Comparison of ENCODE assay signal across 15 cellular contexts in the genomic region with DNA sequence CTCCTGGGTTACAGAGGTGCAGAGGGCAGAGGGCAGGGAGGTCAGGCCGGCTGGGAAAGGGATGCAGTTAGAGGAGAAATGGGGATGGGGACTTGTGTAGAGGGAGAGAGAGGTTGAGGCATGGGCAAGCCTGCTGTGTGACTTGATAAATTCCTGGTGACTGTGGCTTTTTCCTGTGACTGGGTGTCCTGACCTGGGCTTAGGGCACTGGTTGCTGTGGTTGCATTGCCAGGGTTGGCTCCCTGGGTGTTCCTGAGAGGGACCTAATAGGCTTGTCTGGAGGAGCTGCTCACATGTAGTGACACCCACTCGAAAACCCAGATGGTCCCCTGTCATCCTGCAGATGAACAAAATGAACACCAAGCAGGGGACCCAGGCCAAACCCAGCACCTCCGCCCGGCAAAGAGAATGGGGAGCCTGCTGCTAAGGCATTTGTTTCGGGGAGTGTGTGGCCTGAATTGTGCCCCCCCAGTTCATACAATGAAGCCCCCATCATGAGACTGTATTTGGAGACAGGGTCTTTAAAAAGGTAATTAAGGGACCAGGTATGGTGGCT.
A peak's percentile ranks its signal among the peaks of the same experiment; 100 is the strongest.
DNase-seq lines count a peak whose midpoint lies in the region; ATAC-seq and TF ChIP-seq lines count a peak whose summit lies in the region.
"Had no signal": no experiment of that assay in that cellular context is flagged by ENCODE, and none has a peak within 500 bp of the region (broad histone marks: within the 10 kb centered on the region; RNA-seq: fewer than 3 reads in every experiment).

No MANE protein-coding gene starts in this region.

- H3K27ac Mint-ChIP-seq in osteocyte (ENCODE audit: unreplicated experiment): no peak overlapping the region
- H3K27ac Mint-ChIP-seq in effector memory CD8-positive, alpha-beta T cell: no peak overlapping the region
- H3K27ac Mint-ChIP-seq: CD4-positive, CD25-positive, alpha-beta regulatory T cell; CD8-positive, alpha-beta memory T cell had no signal

- TF ChIP-seq CTCF in right atrium auricular region (IDR thresholded peaks at IDR 0.05) (no peak), IMR-90 (conservative IDR thresholded peaks at IDR 0.05; ENCODE audit: low read depth, low read length) (no peak), osteocyte (IDR thresholded peaks at IDR 0.05) (no peak)

- H2AK5ac ChIP-seq in IMR-90 (ENCODE audit: low read depth, low read length): no peak overlapping the region

- H3K27me3 Mint-ChIP-seq in osteocyte (ENCODE audit: unreplicated experiment): peaks cover 22% of the 10 kb centered on the region
- H3K27me3 Mint-ChIP-seq in effector memory CD8-positive, alpha-beta T cell: peaks cover 66 to 83% of the 10 kb centered on the region in 2 donors

- DNase-seq in right atrium auricular region (ENCODE audit: low spot score) (no peak), left ventricle myocardium superior (no peak), IMR-90 (no peak), osteocyte (ENCODE audit: extremely low spot score, unreplicated experiment) (peak; percentile 69), DMS53 treated with DMSO at 0.1 percent for 48 hours (lab: John Stamatoyannopoulos, UW; ENCODE audit: unreplicated experiment) (no peak), cortex of kidney (lab: John Stamatoyannopoulos, UW) (no peak)
- no peak for DNase-seq in effector memory CD8-positive, alpha-beta T cell
- DNase-seq: BE2C; C1 segment of cervical spinal cord; CD4-positive, CD25-positive, alpha-beta regulatory T cell; CD8-positive, alpha-beta memory T cell; COR-L47; DMS 273 treated with DMSO at 0.1 percent for 48 hours; DMS53 had no signal

- TF ChIP-seq POLR2A in IMR-90 (IDR thresholded peaks at IDR 0.05; ENCODE audit: low read depth, low read length): no peak

- no peak overlapping the region for H3K4ac ChIP-seq in IMR-90 (ENCODE audit: low read depth, low read length)

- H3K4me1 Mint-ChIP-seq in osteocyte (ENCODE audit: unreplicated experiment): no peaks in the 10 kb centered on the region
- no peaks in the 10 kb centered on the region for H3K4me1 Mint-ChIP-seq in effector memory CD8-positive, alpha-beta T cell (ENCODE audit: low read depth in 2 of 2)
- H3K4me1 Mint-ChIP-seq: CD4-positive, CD25-positive, alpha-beta regulatory T cell; CD8-positive, alpha-beta memory T cell had no signal

- POLR2A ChIA-PET in IMR-90 (lab: Charles Lee; ENCODE audit: unreplicated experiment): no interaction called here

- H3K36me3 Mint-ChIP-seq in osteocyte (ENCODE audit: unreplicated experiment): no peaks in the 10 kb centered on the region
- no peaks in the 10 kb centered on the region for H3K36me3 Mint-ChIP-seq in effector memory CD8-positive, alpha-beta T cell (ENCODE audit: insufficient read depth)
- H3K36me3 Mint-ChIP-seq: CD4-positive, CD25-positive, alpha-beta regulatory T cell; CD8-positive, alpha-beta memory T cell had no signal

- H3K4me3 Mint-ChIP-seq in osteocyte (ENCODE audit: unreplicated experiment): no peak overlapping the region
- H3K4me3 Mint-ChIP-seq in effector memory CD8-positive, alpha-beta T cell: no peak overlapping the region
- H3K4me3 Mint-ChIP-seq: CD4-positive, CD25-positive, alpha-beta regulatory T cell; CD8-positive, alpha-beta memory T cell had no signal

- no peak overlapping the region for H2AFZ ChIP-seq in IMR-90 (replicated peaks; ENCODE audit: low read length, poor library complexity)

- peak overlapping the region; percentile 59 for H2AK9ac ChIP-seq in IMR-90 (replicated peaks; ENCODE audit: low read depth, low read length, poor library complexity)

- H3K4me3 ChIP-seq in right atrium auricular region: no peak overlapping the region
- no peak overlapping the region for H3K4me3 ChIP-seq in IMR-90 (ENCODE audit: insufficient read depth, low read depth, low read length)
- H3K4me3 ChIP-seq: HAP-1 had no signal

- H2BK20ac ChIP-seq in IMR-90 (ENCODE audit: low read depth, low read length): no peak overlapping the region

- H3K9me3 Mint-ChIP-seq in osteocyte (ENCODE audit: unreplicated experiment): no peaks in the 10 kb centered on the region
- no peaks in the 10 kb centered on the region for H3K9me3 Mint-ChIP-seq in effector memory CD8-positive, alpha-beta T cell

- no CpG with 5 or more reads among the region's 5 CpGs for WGBS in IMR-90 (ENCODE audit: extremely low coverage in 2 of 2, insufficient read length in 1 of 2), 2 experiments

- H3K36me3 ChIP-seq in right atrium auricular region (no peaks in the 10 kb centered on the region), IMR-90 (ENCODE audit: control insufficient read depth, insufficient read depth, low read length) (no peaks in the 10 kb centered on the region)
- H3K36me3 ChIP-seq: BE2C, HAP-1 had no signal

- no peaks in the 10 kb centered on the region for H3K27me3 ChIP-seq in right atrium auricular region
- peaks cover 14% of the 10 kb centered on the region for H3K27me3 ChIP-seq in IMR-90 (ENCODE audit: control insufficient read depth, insufficient read depth, low read length)
- H3K27me3 ChIP-seq: BE2C had no signal

- no peak for TF ChIP-seq RAD21 in IMR-90 (IDR thresholded peaks at IDR 0.05; ENCODE audit: low read length)

- ATAC-seq in left ventricle myocardium superior (no peak), IMR-90 (ENCODE audit: low read depth) (no peak)
- ATAC-seq in effector memory CD8-positive, alpha-beta T cell (replicated peaks): no peak

- H3K9me3 ChIP-seq in right atrium auricular region (no peaks in the 10 kb centered on the region), IMR-90 (ENCODE audit: control insufficient read depth, insufficient read depth, low read length) (no peaks in the 10 kb centered on the region)
- H3K9me3 ChIP-seq: BE2C, HAP-1 had no signal

- H4K5ac ChIP-seq in IMR-90 (ENCODE audit: low read depth, low read length): no peak overlapping the region

- H3K56ac ChIP-seq in IMR-90 (ENCODE audit: extremely low read depth, insufficient read depth, low read length): no peak overlapping the region

- H3K18ac ChIP-seq in IMR-90 (ENCODE audit: low read depth, low read length): no peak overlapping the region

- dilution Hi-C loops in IMR-90 (cut with HindIII; ENCODE audit: low sequenced_read_pairs, unreplicated experiment): no loop called here

- peak overlapping the region; percentile 42 to 93 for H3K27ac ChIP-seq in right atrium auricular region
- H3K27ac ChIP-seq in IMR-90 (ENCODE audit: insufficient read depth, low read length): no peak overlapping the region

- no peak overlapping the region for H2BK15ac ChIP-seq in IMR-90 (ENCODE audit: low read depth, low read length)

- no peak overlapping the region for H3K4me2 ChIP-seq in IMR-90 (ENCODE audit: low read depth, low read length)

- in situ Hi-C loops in IMR-90 (cut with MboI; ENCODE audit: low sequenced_read_pairs): no loop called here

- no peak overlapping the region for H4K91ac ChIP-seq in IMR-90 (ENCODE audit: insufficient read depth, low read depth, low read length)

- CTCF ChIA-PET in IMR-90 (lab: Yijun Ruan, JAX): no interaction called here

- no peaks in the 10 kb centered on the region; the same call in 1 of the 2 replicates for H3K9me1 ChIP-seq in IMR-90 (ENCODE audit: insufficient read depth, low read length)

- H3K9ac ChIP-seq in IMR-90 (ENCODE audit: low read depth, low read length): no peak overlapping the region

- H4K8ac ChIP-seq in IMR-90 (ENCODE audit: low read depth in 2 of 2, low read length in 2 of 2): no peak overlapping the region

- intact Hi-C loops in left ventricle myocardium superior (cut with micrococcal nuclease) (no loop called here), IMR-90 (cut with micrococcal nuclease) (no loop called here)

- no peak overlapping the region for H2BK5ac ChIP-seq in IMR-90 (ENCODE audit: low read depth, low read length, poor library complexity, severe bottlenecking)

- no peaks in the 10 kb centered on the region for H4K20me1 ChIP-seq in IMR-90 (ENCODE audit: insufficient read depth, low read length)

- H3K14ac ChIP-seq in IMR-90 (replicated peaks; ENCODE audit: low read depth, low read length): no peak overlapping the region

- no peaks in the 10 kb centered on the region for H3K79me1 ChIP-seq in IMR-90 (ENCODE audit: low read depth in 1 of 2, low read length in 2 of 2)

- BruUV-seq in IMR-90 (replicated peaks; lab: Mats Ljungman, UMichigan): no TSS peak

- H3K4me1 ChIP-seq in right atrium auricular region (peaks cover 0 to 42% of the 10 kb centered on the region in 2 donors), IMR-90 (ENCODE audit: control insufficient read depth, insufficient read depth, low read length) (0 out of 2 replicates have a peak, but pooled peaks cover 1% of the 10 kb centered on the region)
- H3K4me1 ChIP-seq: BE2C, HAP-1 had no signal

- H2BK120ac ChIP-seq in IMR-90 (ENCODE audit: low read depth, low read length): no peak overlapping the region

- no peak overlapping the region for H3K23ac ChIP-seq in IMR-90 (ENCODE audit: low read depth, low read length)

TF ChIP-seq in IMR-90, 13 proteins besides CTCF, POLR2A, EP300 and RAD21 (continues in another document):
- no peak for TF ChIP-seq BHLHE40 (IDR thresholded peaks at IDR 0.05; ENCODE audit: low read depth, low read length)
- no peak for TF ChIP-seq MAZ (IDR thresholded peaks at IDR 0.05; ENCODE audit: borderline replicate concordance, low read depth, low read length)
- TF ChIP-seq MXI1 (IDR thresholded peaks at IDR 0.05; ENCODE audit: borderline replicate concordance, low read depth, low read length): no peak
- no peak for TF ChIP-seq CHD1 (IDR thresholded peaks at IDR 0.05; ENCODE audit: low read depth, low read length)
- TF ChIP-seq, protein P1, sequence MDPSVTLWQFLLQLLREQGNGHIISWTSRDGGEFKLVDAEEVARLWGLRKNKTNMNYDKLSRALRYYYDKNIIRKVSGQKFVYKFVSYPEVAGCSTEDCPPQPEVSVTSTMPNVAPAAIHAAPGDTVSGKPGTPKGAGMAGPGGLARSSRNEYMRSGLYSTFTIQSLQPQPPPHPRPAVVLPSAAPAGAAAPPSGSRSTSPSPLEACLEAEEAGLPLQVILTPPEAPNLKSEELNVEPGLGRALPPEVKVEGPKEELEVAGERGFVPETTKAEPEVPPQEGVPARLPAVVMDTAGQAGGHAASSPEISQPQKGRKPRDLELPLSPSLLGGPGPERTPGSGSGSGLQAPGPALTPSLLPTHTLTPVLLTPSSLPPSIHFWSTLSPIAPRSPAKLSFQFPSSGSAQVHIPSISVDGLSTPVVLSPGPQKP (IDR thresholded peaks at IDR 0.05; ENCODE audit: borderline replicate concordance, low read depth, low read length): no peak
- TF ChIP-seq MAFK (IDR thresholded peaks at IDR 0.05; ENCODE audit: low read depth, low read length): no peak
- TF ChIP-seq CEBPB (IDR thresholded peaks at IDR 0.05; ENCODE audit: low read depth, low read length): no peak
- no peak for TF ChIP-seq NFE2L2 (IDR thresholded peaks at IDR 0.05; ENCODE audit: low read depth, low read length)
- TF ChIP-seq RCOR1 (IDR thresholded peaks at IDR 0.05; ENCODE audit: insufficient replicate concordance, low read length): no peak
- TF ChIP-seq RFX5 (IDR thresholded peaks at IDR 0.05; ENCODE audit: low read depth, low read length): no peak
